ENCODE assay signal across 22 cellular contexts in the genomic region with DNA sequence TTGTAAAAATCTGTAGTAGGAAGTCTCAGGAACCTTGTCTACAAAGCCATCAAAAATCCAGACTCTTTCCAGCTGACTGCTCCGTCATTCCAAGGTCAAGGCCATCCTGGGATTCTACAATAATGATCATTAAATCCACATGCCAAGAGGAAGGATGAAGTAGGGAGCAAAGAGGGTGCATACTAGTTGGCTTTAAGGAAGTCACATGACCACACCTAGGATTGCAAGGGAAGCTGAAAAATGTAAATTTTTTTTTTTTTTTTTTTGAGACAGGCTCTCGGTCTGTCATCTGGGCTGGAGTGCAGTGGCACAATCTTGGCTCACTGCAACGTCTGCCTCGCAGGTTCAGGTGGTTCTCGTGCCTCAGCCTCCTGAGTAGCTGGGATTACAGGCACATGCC.
"Had no signal": no experiment of that assay in that cellular context is flagged by ENCODE, and none has a peak within 500 bp of the region (broad histone marks: within the 10 kb centered on the region; RNA-seq: fewer than 3 reads in every experiment).

No MANE protein-coding gene starts in this region.

- H3K27me3 ChIP-seq: breast epithelium, colonic mucosa, heart left ventricle, testis, vagina had no signal

- H3K27ac ChIP-seq: breast epithelium, colonic mucosa, epithelial cell of prostate, heart left ventricle, testis, vagina had no signal

- DNase-seq: activated CD4-positive, alpha-beta T cell treated with anti-CD3 and anti-CD28 coated beads for 4 hours; activated CD4-positive, alpha-beta T cell treated with anti-CD3 and anti-CD28 coated beads, Interleukin-2, amount 50 U/mL, for 48 hours; activated CD4-positive, CD25-positive, alpha-beta regulatory T cell; activated CD8-positive, alpha-beta memory T cell treated with anti-CD3 and anti-CD28 coated beads, Interleukin-2, amount 50 U/mL, for 48 hours; activated naive CD4-positive, alpha-beta T cell treated with anti-CD3 and anti-CD28 coated beads for 36 hours; activated naive CD8-positive, alpha-beta T cell treated with anti-CD3 and anti-CD28 coated beads, Interleukin-2, amount 10 ng/mL, durations not matched to agents 7 days and 5 days; activated T-cell treated with anti-CD3 and anti-CD28 coated beads, Interleukin-2, amount 50 U/mL, for 48 hours; amniotic stem cell; colonic mucosa; endodermal cell; heart left ventricle; islet precursor cell; left colon; retina; stimulated activated CD4-positive, alpha-beta T cell treated with anti-CD3 and anti-CD28 coated beads, Interleukin-2, amount 100 ng/mL, for 48 hours; stimulated activated naive CD4-positive, alpha-beta T cell; testis; trophoblast cell had no signal

- H3K4me1 ChIP-seq: breast epithelium, colonic mucosa, testis, vagina had no signal

- H3K4me3 ChIP-seq: breast epithelium, colonic mucosa, heart left ventricle, testis, vagina had no signal

- H3K36me3 ChIP-seq: breast epithelium, colonic mucosa, heart left ventricle, vagina had no signal

- ATAC-seq: heart left ventricle; left colon; natural killer cell treated with Interleukin-12 subunit alpha and Interleukin-12 subunit beta and Interleukin-15 and Interleukin-18, amount 100 ng/mL, for 72 hours had no signal

- H3K9me3 ChIP-seq: breast epithelium, colonic mucosa, heart left ventricle, testis, vagina had no signal
